ENCODE assay signal across 8 cellular contexts in the genomic region with DNA sequence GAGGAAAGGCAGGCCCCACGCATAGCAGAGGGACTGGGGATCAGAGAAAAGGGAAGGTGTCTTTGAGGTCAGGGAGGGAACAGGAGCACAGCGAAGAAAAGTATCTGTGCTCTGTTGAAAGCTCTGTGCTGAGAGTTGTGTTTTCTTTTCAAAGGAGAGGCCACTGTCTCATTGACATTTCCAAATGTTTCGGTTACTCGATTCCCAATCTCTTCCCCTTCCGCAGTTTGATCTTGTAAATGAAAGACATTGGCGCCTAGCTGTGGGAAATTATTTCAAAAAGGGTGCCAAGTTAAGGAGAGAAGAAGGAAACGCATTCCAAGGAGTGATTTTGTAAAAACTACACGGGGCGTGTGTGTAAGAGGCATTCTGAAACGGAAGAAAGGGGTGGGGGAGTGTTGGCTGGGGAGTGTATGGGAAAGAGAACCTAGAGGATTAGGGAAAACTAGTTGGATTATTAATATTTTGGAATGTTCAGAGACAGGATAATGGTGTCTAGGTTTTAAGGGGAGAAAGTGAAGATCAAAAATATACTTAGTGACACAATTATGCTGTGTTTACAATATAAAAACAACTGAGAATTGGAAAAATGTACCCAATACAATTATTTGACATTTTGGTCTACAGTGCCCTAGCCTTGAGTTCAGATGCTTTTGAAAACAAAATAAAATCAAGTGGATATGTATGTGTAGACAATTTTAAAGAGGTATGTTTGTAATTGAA. TPM values are rescaled to one million over a fixed set of nuclear protein-coding genes. Genes with fewer than 3 reads are reported as not detected.
DNase-seq lines count a peak whose midpoint lies in the region; ATAC-seq and TF ChIP-seq lines count a peak whose summit lies in the region.

No MANE protein-coding gene starts in this region.

- no peak for DNase-seq in WTC11 (ENCODE audit: low spot score)
- DNase-seq in psoas muscle, result no peak
- no peak for DNase-seq in COLO668 (lab: John Stamatoyannopoulos, UW; ENCODE audit: unreplicated experiment)
- DNase-seq in GM13976 (ENCODE audit: low spot score), result no peak
- DNase-seq in NCI-H187 (lab: John Stamatoyannopoulos, UW), result no peak

- 0 to 1% methylated on average over 9 of the region's 10 CpGs for WGBS in gastroesophageal sphincter (ENCODE audit: low coverage in 1 of 2), 2 donors
- WGBS in psoas muscle, 3 donors, result 0 to 2% (median 0%) methylated on average over 10 of the region's 10 CpGs

- TF ChIP-seq CTCF in WTC11 (IDR thresholded peaks at IDR 0.05) (no peak), gastroesophageal sphincter (IDR thresholded peaks at IDR 0.05) (no peak), psoas muscle (IDR thresholded peaks at IDR 0.05) (no peak), GM13976 (IDR thresholded peaks at IDR 0.05; ENCODE audit: borderline replicate concordance, control extremely low read depth, extremely low read depth, insufficient read depth, missing control alignments) (no peak)

- H3K27me3 ChIP-seq in gastroesophageal sphincter, result no peaks in the 10 kb centered on the region
- H3K27me3 ChIP-seq in psoas muscle (ENCODE audit: insufficient read depth in 3 of 3, low read length in 2 of 3), result no peaks in the 10 kb centered on the region

- CTCF ChIA-PET in WTC11 (lab: Charles Lee), result interaction anchor here (0.8 to 3.3 kb wide), 10 partner anchors 8 to 687 kb away, joined by 3 to 27 read pairs (median 4); a partner anchor contains a TSS

- H3K4me3 Mint-ChIP-seq in WTC11, result peak overlapping the region; percentile 93

- peaks cover 2 to 50% (median 19%) of the 10 kb centered on the region in 3 donors for H3K4me1 ChIP-seq in gastroesophageal sphincter
- peaks cover 37% of the 10 kb centered on the region for H3K4me1 ChIP-seq in psoas muscle

- peak overlapping the region; percentile 94 for H3K27ac Mint-ChIP-seq in WTC11

- in situ Hi-C loops in GM13976 (cut with MboI; ENCODE audit: low sequenced_read_pairs, unreplicated experiment), result loop anchor here (10.0 to 25.0 kb wide), 2 partner anchors 416 to 684 kb away; a partner anchor contains a TSS

- ATAC-seq in GM18867 (IDR thresholded peaks at IDR 0.05; ENCODE audit: unreplicated experiment) (peak; percentile 1), HG03066 (IDR thresholded peaks at IDR 0.05; ENCODE audit: low read depth, unreplicated experiment) (peak; percentile 8), WTC11 (0 out of 2 replicates have a peak, but pooled peaks have one; percentile 4), gastroesophageal sphincter (peak; percentile 4), psoas muscle (peak; percentile 9 to 41 (median 20))

- no peaks in the 10 kb centered on the region for H3K27me3 Mint-ChIP-seq in WTC11 (ENCODE audit: low read depth)

- H3K4me3 ChIP-seq in gastroesophageal sphincter, result peak overlapping the region; percentile 83 to 99
- peak overlapping the region; percentile 94 for H3K4me3 ChIP-seq in psoas muscle

- H3K9me3 Mint-ChIP-seq in WTC11, result no peaks in the 10 kb centered on the region

- intact Hi-C loops in psoas muscle (cut with DNase I), result loop anchor here (5.0 to 10.0 kb wide), 7 partner anchors 54 to 764 kb away; a partner anchor contains a TSS

- no peaks in the 10 kb centered on the region for H3K36me3 ChIP-seq in gastroesophageal sphincter
- no peaks in the 10 kb centered on the region for H3K36me3 ChIP-seq in psoas muscle (ENCODE audit: insufficient read depth in 1 of 2, low read depth in 1 of 2)

- TF ChIP-seq POLR2A in gastroesophageal sphincter (IDR thresholded peaks at IDR 0.05), result no peak

- H3K36me3 Mint-ChIP-seq in WTC11, result no peaks in the 10 kb centered on the region

- H3K27ac ChIP-seq in gastroesophageal sphincter (peak overlapping the region; percentile 56 to 92 (median 90)), psoas muscle (peak overlapping the region; percentile 78)

- no peak for TF ChIP-seq EP300 in gastroesophageal sphincter (IDR thresholded peaks at IDR 0.05)

- POLR2A ChIA-PET in WTC11 (lab: Charles Lee), result interaction anchor here (0.6 to 1.1 kb wide), 4 partner anchors 12 to 122 kb away, joined by 3 to 5 read pairs (median 3); no protein-coding TSS in a partner anchor

- no peaks in the 10 kb centered on the region for H3K9me3 ChIP-seq in gastroesophageal sphincter
- no peaks in the 10 kb centered on the region for H3K9me3 ChIP-seq in psoas muscle

- H3K4me1 Mint-ChIP-seq in WTC11, result peaks cover 29% of the 10 kb centered on the region

TF ChIP-seq in WTC11, 78 proteins besides CTCF, POLR2A, EP300 and RAD21 (continues in another document):
- TF ChIP-seq, protein P1, sequence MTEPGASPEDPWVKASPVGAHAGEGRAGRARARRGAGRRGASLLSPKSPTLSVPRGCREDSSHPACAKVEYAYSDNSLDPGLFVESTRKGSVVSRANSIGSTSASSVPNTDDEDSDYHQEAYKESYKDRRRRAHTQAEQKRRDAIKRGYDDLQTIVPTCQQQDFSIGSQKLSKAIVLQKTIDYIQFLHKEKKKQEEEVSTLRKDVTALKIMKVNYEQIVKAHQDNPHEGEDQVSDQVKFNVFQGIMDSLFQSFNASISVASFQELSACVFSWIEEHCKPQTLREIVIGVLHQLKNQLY (CRISPR knock-in tag; IDR thresholded peaks at IDR 0.05), result no peak
- TF ChIP-seq, protein P2, sequence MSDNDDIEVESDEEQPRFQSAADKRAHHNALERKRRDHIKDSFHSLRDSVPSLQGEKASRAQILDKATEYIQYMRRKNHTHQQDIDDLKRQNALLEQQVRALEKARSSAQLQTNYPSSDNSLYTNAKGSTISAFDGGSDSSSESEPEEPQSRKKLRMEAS (CRISPR knock-in tag; IDR thresholded peaks at IDR 0.05), result no peak
- TF ChIP-seq, protein P3, sequence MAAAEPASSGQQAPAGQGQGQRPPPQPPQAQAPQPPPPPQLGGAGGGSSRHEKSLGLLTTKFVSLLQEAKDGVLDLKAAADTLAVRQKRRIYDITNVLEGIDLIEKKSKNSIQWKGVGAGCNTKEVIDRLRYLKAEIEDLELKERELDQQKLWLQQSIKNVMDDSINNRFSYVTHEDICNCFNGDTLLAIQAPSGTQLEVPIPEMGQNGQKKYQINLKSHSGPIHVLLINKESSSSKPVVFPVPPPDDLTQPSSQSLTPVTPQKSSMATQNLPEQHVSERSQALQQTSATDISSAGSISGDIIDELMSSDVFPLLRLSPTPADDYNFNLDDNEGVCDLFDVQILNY (CRISPR knock-in tag; IDR thresholded peaks at IDR 0.05), result no peak
- TF ChIP-seq, protein P4, sequence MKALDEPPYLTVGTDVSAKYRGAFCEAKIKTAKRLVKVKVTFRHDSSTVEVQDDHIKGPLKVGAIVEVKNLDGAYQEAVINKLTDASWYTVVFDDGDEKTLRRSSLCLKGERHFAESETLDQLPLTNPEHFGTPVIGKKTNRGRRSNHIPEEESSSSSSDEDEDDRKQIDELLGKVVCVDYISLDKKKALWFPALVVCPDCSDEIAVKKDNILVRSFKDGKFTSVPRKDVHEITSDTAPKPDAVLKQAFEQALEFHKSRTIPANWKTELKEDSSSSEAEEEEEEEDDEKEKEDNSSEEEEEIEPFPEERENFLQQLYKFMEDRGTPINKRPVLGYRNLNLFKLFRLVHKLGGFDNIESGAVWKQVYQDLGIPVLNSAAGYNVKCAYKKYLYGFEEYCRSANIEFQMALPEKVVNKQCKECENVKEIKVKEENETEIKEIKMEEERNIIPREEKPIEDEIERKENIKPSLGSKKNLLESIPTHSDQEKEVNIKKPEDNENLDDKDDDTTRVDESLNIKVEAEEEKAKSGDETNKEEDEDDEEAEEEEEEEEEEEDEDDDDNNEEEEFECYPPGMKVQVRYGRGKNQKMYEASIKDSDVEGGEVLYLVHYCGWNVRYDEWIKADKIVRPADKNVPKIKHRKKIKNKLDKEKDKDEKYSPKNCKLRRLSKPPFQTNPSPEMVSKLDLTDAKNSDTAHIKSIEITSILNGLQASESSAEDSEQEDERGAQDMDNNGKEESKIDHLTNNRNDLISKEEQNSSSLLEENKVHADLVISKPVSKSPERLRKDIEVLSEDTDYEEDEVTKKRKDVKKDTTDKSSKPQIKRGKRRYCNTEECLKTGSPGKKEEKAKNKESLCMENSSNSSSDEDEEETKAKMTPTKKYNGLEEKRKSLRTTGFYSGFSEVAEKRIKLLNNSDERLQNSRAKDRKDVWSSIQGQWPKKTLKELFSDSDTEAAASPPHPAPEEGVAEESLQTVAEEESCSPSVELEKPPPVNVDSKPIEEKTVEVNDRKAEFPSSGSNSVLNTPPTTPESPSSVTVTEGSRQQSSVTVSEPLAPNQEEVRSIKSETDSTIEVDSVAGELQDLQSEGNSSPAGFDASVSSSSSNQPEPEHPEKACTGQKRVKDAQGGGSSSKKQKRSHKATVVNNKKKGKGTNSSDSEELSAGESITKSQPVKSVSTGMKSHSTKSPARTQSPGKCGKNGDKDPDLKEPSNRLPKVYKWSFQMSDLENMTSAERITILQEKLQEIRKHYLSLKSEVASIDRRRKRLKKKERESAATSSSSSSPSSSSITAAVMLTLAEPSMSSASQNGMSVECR (CRISPR knock-in tag; IDR thresholded peaks at IDR 0.05; ENCODE audit: borderline replicate concordance), result no peak
- TF ChIP-seq, protein P5, sequence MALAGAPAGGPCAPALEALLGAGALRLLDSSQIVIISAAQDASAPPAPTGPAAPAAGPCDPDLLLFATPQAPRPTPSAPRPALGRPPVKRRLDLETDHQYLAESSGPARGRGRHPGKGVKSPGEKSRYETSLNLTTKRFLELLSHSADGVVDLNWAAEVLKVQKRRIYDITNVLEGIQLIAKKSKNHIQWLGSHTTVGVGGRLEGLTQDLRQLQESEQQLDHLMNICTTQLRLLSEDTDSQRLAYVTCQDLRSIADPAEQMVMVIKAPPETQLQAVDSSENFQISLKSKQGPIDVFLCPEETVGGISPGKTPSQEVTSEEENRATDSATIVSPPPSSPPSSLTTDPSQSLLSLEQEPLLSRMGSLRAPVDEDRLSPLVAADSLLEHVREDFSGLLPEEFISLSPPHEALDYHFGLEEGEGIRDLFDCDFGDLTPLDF (CRISPR knock-in tag; IDR thresholded peaks at IDR 0.05), result no peak

RNA-seq across cellular contexts. Expression of a gene that starts 0.7 kb away (rescaled TPM):
- total RNA-seq in WTC11 (2021), result 14.4 to 16.5 TPM (median 15.0 TPM) in 3 replicates
- 10 to 100 TPM; 17.0 to 28.8 (median 23.0) TPM for total RNA-seq in gastroesophageal sphincter
- 10 to 100 TPM; 30.5 to 45.0 (median 36.5) TPM for total RNA-seq in psoas muscle
- polyA plus RNA-seq in psoas muscle, result 10 to 100 TPM; 17.6 to 49.6 (median 18.5) TPM

RNA-seq across cellular contexts. Expression of a gene that starts 19.9 kb away (rescaled TPM):
- total RNA-seq in WTC11 (2021) (27.8 to 31.6 TPM (median 28.7 TPM) in 3 replicates), gastroesophageal sphincter (10 to 100 TPM in 3 of 4 donors, 1 to 10 TPM in 1; 7.0 to 18.4 (median 11.7) TPM), psoas muscle (10 to 100 TPM; 21.1 to 26.6 (median 26.0) TPM)
- polyA plus RNA-seq in psoas muscle, result 10 to 100 TPM; 22.8 to 37.7 (median 33.5) TPM
